In the genomic region with DNA sequence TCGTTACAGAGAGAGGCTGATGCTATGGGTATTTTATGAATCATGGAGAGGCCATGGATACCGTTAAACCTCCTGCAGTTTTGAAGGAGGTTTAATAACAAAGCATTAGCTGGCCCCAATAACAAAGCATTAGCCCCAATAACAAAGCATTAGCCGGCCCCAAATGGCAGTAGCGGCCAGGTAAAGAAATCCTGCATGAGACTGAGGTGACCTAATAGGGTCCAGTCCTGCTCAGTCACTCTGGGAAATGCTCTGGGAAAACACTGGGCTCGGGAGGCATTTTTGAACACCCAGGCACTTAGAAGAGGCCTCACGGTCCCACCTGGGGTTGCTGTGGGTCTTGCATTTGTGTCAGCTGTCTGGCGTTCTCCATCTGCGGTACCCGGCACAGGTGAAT, we compare ENCODE assay signal across 9 cellular contexts. TPM values are rescaled to one million over a fixed set of nuclear protein-coding genes. Genes with fewer than 3 reads are reported as not detected.
DNase-seq lines count a peak whose midpoint lies in the region; ATAC-seq and TF ChIP-seq lines count a peak whose summit lies in the region.
"Had no signal": no experiment of that assay in that cellular context is flagged by ENCODE, and none has a peak within 500 bp of the region (broad histone marks: within the 10 kb centered on the region; RNA-seq: fewer than 3 reads in every experiment).

No MANE protein-coding gene starts in this region.

- peaks cover 52% of the 10 kb centered on the region for H3K4me1 ChIP-seq in lower lobe of right lung
- H3K4me1 ChIP-seq in thoracic aorta (ENCODE audit: control insufficient read depth in 1 of 2, low read depth in 2 of 2): peaks cover 9 to 54% of the 10 kb centered on the region in 2 donors
- H3K4me1 ChIP-seq: BE2C had no signal

- ATAC-seq in activated T-cell treated with anti-CD3 and anti-CD28 coated beads, Interleukin-2, amount 50 U/mL, for 4 hours: no peak
- ATAC-seq in lower lobe of right lung: no peak
- ATAC-seq in thoracic aorta (ENCODE audit: insufficient number of reproducible peaks, low FRiP score, low read depth): no peak

- H3K9me3 Mint-ChIP-seq in activated T-cell treated with anti-CD3 and anti-CD28 coated beads, Interleukin-2, amount 50 U/mL, for 4 hours: no peaks in the 10 kb centered on the region

- peaks cover 5% of the 10 kb centered on the region for H3K27me3 Mint-ChIP-seq in activated T-cell treated with anti-CD3 and anti-CD28 coated beads, Interleukin-2, amount 50 U/mL, for 4 hours (ENCODE audit: low read depth)

- in situ Hi-C loops in astrocyte of the spinal cord (cut with HindIII; ENCODE audit: low sequenced_read_pairs): no loop called here

- intact Hi-C loops in lower lobe of right lung (cut with DNase I): no loop called here

- H3K36me3 ChIP-seq in lower lobe of right lung (no peaks in the 10 kb centered on the region), thoracic aorta (no peaks in the 10 kb centered on the region)
- H3K36me3 ChIP-seq: BE2C had no signal

- H3K9me3 ChIP-seq in lower lobe of right lung (no peaks in the 10 kb centered on the region), thoracic aorta (no peaks in the 10 kb centered on the region)
- H3K9me3 ChIP-seq: BE2C had no signal

- H3K27ac ChIP-seq in lower lobe of right lung (peak overlapping the region; percentile 94), thoracic aorta (peak overlapping the region; percentile 89)

- no peak for DNase-seq in activated T-cell treated with anti-CD3 and anti-CD28 coated beads, Interleukin-2, amount 50 U/mL, for 4 hours
- no peak for DNase-seq in activated T-cell treated with anti-CD3 and anti-CD28 coated beads for 4 hours
- no peak for DNase-seq in astrocyte of the spinal cord (ENCODE audit: low read depth, low spot score)
- no peak for DNase-seq in lower lobe of right lung
- no peak for DNase-seq in thoracic aorta (ENCODE audit: low spot score)
- no peak for DNase-seq in activated gamma-delta T cell (lab: John Stamatoyannopoulos, UW)
- DNase-seq in SIG-M5 treated with dmso at 0.1 percent for 504 hours (lab: John Stamatoyannopoulos, UW; ENCODE audit: unreplicated experiment): no peak
- no peak for DNase-seq in HK-2 (ENCODE audit: unreplicated experiment)
- DNase-seq: BE2C had no signal

- H3K36me3 Mint-ChIP-seq in activated T-cell treated with anti-CD3 and anti-CD28 coated beads, Interleukin-2, amount 50 U/mL, for 4 hours (ENCODE audit: insufficient read depth): no peaks in the 10 kb centered on the region

- TF ChIP-seq CTCF in astrocyte of the spinal cord (IDR thresholded peaks at IDR 0.05; ENCODE audit: low read depth, low read length) (no peak), lower lobe of right lung (IDR thresholded peaks at IDR 0.05) (no peak), thoracic aorta (IDR thresholded peaks at IDR 0.05) (no peak)

- H3K4me1 Mint-ChIP-seq in activated T-cell treated with anti-CD3 and anti-CD28 coated beads, Interleukin-2, amount 50 U/mL, for 4 hours (ENCODE audit: low read depth): peaks cover 24% of the 10 kb centered on the region

- H3K27me3 ChIP-seq in lower lobe of right lung (ENCODE audit: low read depth) (no peaks in the 10 kb centered on the region), thoracic aorta (replicated peaks; ENCODE audit: insufficient read depth) (no peaks in the 10 kb centered on the region)

- H3K4me3 Mint-ChIP-seq in activated T-cell treated with anti-CD3 and anti-CD28 coated beads, Interleukin-2, amount 50 U/mL, for 4 hours: peak overlapping the region; percentile 78

- peak overlapping the region; percentile 68 for H3K4me3 ChIP-seq in astrocyte of the spinal cord (ENCODE audit: low read depth, low read length)
- peak overlapping the region; percentile 76 for H3K4me3 ChIP-seq in lower lobe of right lung
- H3K4me3 ChIP-seq in thoracic aorta: peak overlapping the region; percentile 97

RNA-seq across cellular contexts. Expression of gene RIN3, which starts 0.8 kb away (rescaled TPM):
- total RNA-seq in activated T-cell treated with anti-CD3 and anti-CD28 coated beads, Interleukin-2, amount 50 U/mL, for 4 hours: 10 to 100 TPM; 14.2 to 24.3 (median 18.5) TPM
- total RNA-seq in lower lobe of right lung (70.6 TPM), thoracic aorta (10 to 100 TPM; 47.4 to 54.2 TPM)
